Comparison of ENCODE assay signal across 8 cellular contexts in genomic region chr12:98397323-98398105, GRCh38.
DNase-seq lines count a peak whose midpoint lies in the region; ATAC-seq lines count a peak whose summit lies in the region.

No MANE protein-coding gene starts in this region.

- H3K9me3 Mint-ChIP-seq in activated CD4-positive, alpha-beta memory T cell treated with anti-CD3 and anti-CD28 coated beads for 36 hours: no peaks in the 10 kb centered on the region

- H3K4me3 ChIP-seq in ectodermal cell (ENCODE audit: insufficient read depth, low read depth, low read length): peak overlapping the region; percentile 10

- WGBS in ectodermal cell, 2 experiments: 33% methylated on average over 33 of the region's 33 CpGs

- intact Hi-C loops in activated CD4-positive, alpha-beta memory T cell treated with anti-CD3 and anti-CD28 coated beads for 36 hours (cut with micrococcal nuclease): loop anchor here (1.0 to 10.0 kb wide), 7 partner anchors 24 to 1819 kb away; partner anchors contain the start of gene NEDD1

- H3K27me3 Mint-ChIP-seq in activated CD4-positive, alpha-beta memory T cell treated with anti-CD3 and anti-CD28 coated beads for 36 hours: no peaks in the 10 kb centered on the region

- peaks cover 31% of the 10 kb centered on the region for H3K4me1 Mint-ChIP-seq in activated CD4-positive, alpha-beta memory T cell treated with anti-CD3 and anti-CD28 coated beads for 36 hours (ENCODE audit: low read depth)

- H3K27me3 ChIP-seq in ectodermal cell (ENCODE audit: control insufficient read depth, insufficient read depth, low read length, poor library complexity, severe bottlenecking): no peaks in the 10 kb centered on the region

- CTCF ChIA-PET in activated CD4-positive, alpha-beta memory T cell treated with anti-CD3 and anti-CD28 coated beads for 36 hours (lab: Charles Lee): interaction anchor here (0.6 to 3.2 kb wide), 18 partner anchors 8 to 1818 kb away, joined by 3 to 15 read pairs (median 4); no protein-coding TSS in a partner anchor

- no peaks in the 10 kb centered on the region for H3K36me3 ChIP-seq in ectodermal cell (ENCODE audit: control insufficient read depth, insufficient read depth, low read length)

- DNase-seq in CD1c-positive myeloid dendritic cell (ENCODE audit: extremely low spot score): peak; percentile 87
- peak; percentile 77 for DNase-seq in NCI-H524 treated with DMSO at 0.1 percent for 48 hours (lab: John Stamatoyannopoulos, UW)
- peak; percentile 89 for DNase-seq in activated CD4-positive, alpha-beta memory T cell treated with anti-CD3 and anti-CD28 coated beads for 36 hours
- peak; percentile 84 for DNase-seq in lung microvascular endothelial cell (ENCODE audit: low read depth in 2 of 2)
- peak; percentile 67 to 73 (median 69) for DNase-seq in stimulated activated CD4-positive, alpha-beta T cell treated with anti-CD3 and anti-CD28 coated beads, TNF-alpha, amount 100 ng/mL, for 48 hours (ENCODE audit: low read depth in 3 of 3)

- peaks cover 12% of the 10 kb centered on the region for H3K4me1 ChIP-seq in ectodermal cell (ENCODE audit: control insufficient read depth, insufficient read depth, low read length)

- H3K27ac Mint-ChIP-seq in activated CD4-positive, alpha-beta memory T cell treated with anti-CD3 and anti-CD28 coated beads for 36 hours: peak overlapping the region; percentile 50

- H3K27ac ChIP-seq in ectodermal cell (ENCODE audit: insufficient read depth, low read depth, low read length, poor library complexity, severe bottlenecking): no peak overlapping the region

- no peaks in the 10 kb centered on the region for H3K36me3 Mint-ChIP-seq in activated CD4-positive, alpha-beta memory T cell treated with anti-CD3 and anti-CD28 coated beads for 36 hours

- ATAC-seq in GM19395 (IDR thresholded peaks at IDR 0.05; ENCODE audit: unreplicated experiment) (peak; percentile 91), HG03520 (IDR thresholded peaks at IDR 0.05; ENCODE audit: unreplicated experiment) (peak; percentile 91)

- peak overlapping the region; percentile 71 for H3K4me3 Mint-ChIP-seq in activated CD4-positive, alpha-beta memory T cell treated with anti-CD3 and anti-CD28 coated beads for 36 hours

- POLR2A ChIA-PET in activated CD4-positive, alpha-beta memory T cell treated with anti-CD3 and anti-CD28 coated beads for 36 hours (lab: Charles Lee): no interaction called here

- no peaks in the 10 kb centered on the region for H3K9me3 ChIP-seq in ectodermal cell (ENCODE audit: control insufficient read depth, low read length)
